ENCODE assay signal across 8 cellular contexts in genomic region chr9:94029932-94030317, GRCh38. TPM values are rescaled to one million over a fixed set of nuclear protein-coding genes. Genes with fewer than 3 reads are reported as not detected.
A peak's percentile ranks its signal among the peaks of the same experiment; 100 is the strongest.
DNase-seq lines count a peak whose midpoint lies in the region; ATAC-seq and TF ChIP-seq lines count a peak whose summit lies in the region.

No MANE protein-coding gene starts in this region.

- no peak overlapping the region for H3K27ac Mint-ChIP-seq in endothelial cell (ENCODE audit: unreplicated experiment)
- peak overlapping the region; percentile 96 for H3K27ac Mint-ChIP-seq in osteocyte (ENCODE audit: unreplicated experiment)

- H3K27me3 Mint-ChIP-seq in endothelial cell (ENCODE audit: unreplicated experiment): peaks cover 6% of the 10 kb centered on the region
- H3K27me3 Mint-ChIP-seq in osteocyte (ENCODE audit: unreplicated experiment): no peaks in the 10 kb centered on the region

- H4K20me1 ChIP-seq in DND-41 (ENCODE audit: insufficient read depth, low read length): no peaks in the 10 kb centered on the region
- H4K20me1 ChIP-seq in OCI-LY1 (ENCODE audit: insufficient read depth, low read length): no peaks in the 10 kb centered on the region

- TF ChIP-seq CTCF in DND-41 (IDR thresholded peaks at IDR 0.05; ENCODE audit: borderline replicate concordance, extremely low read depth, low read length, poor library complexity, severe bottlenecking) (no peak), OCI-LY1 (IDR thresholded peaks at IDR 0.05; ENCODE audit: low read length) (no peak), endothelial cell (IDR thresholded peaks at IDR 0.05; ENCODE audit: unreplicated experiment) (no peak), osteocyte (IDR thresholded peaks at IDR 0.05) (no peak)

- H3K4me3 Mint-ChIP-seq in endothelial cell (ENCODE audit: unreplicated experiment) (peak overlapping the region; percentile 99), osteocyte (ENCODE audit: unreplicated experiment) (peak overlapping the region; percentile 100)

- peaks cover 32% of the 10 kb centered on the region for H3K4me1 ChIP-seq in DND-41 (ENCODE audit: insufficient read depth, low read length)
- peaks cover 14% of the 10 kb centered on the region for H3K4me1 ChIP-seq in OCI-LY1 (ENCODE audit: insufficient read depth, low read length, severe bottlenecking)

- H3K27ac ChIP-seq in DND-41 (ENCODE audit: low read length) (peak overlapping the region; percentile 88), OCI-LY1 (ENCODE audit: low read depth, low read length, poor library complexity, severe bottlenecking) (no peak overlapping the region)

- ATAC-seq in DND-41 (ENCODE audit: insufficient read depth, low read depth): no peak
- no peak for ATAC-seq in GM19452 (IDR thresholded peaks at IDR 0.05; ENCODE audit: unreplicated experiment)

- peaks cover 15% of the 10 kb centered on the region for H3K4me1 Mint-ChIP-seq in endothelial cell (ENCODE audit: unreplicated experiment)
- peaks cover 29% of the 10 kb centered on the region for H3K4me1 Mint-ChIP-seq in osteocyte (ENCODE audit: unreplicated experiment)

- H3K9ac ChIP-seq in DND-41 (ENCODE audit: low read depth, low read length): peak overlapping the region; percentile 81
- H3K9ac ChIP-seq in OCI-LY1 (ENCODE audit: low read length): peak overlapping the region; percentile 63

- H3K9me3 Mint-ChIP-seq in endothelial cell (ENCODE audit: unreplicated experiment) (peaks cover 6% of the 10 kb centered on the region), osteocyte (ENCODE audit: unreplicated experiment) (peaks cover 5% of the 10 kb centered on the region)

- DNase-seq in DND-41: no peak
- no peak for DNase-seq in endothelial cell (ENCODE audit: low spot score)
- DNase-seq in osteocyte (ENCODE audit: extremely low spot score, unreplicated experiment): no peak
- DNase-seq in NCI-H128 (lab: John Stamatoyannopoulos, UW; ENCODE audit: unreplicated experiment): no peak
- no peak for DNase-seq in G401 (ENCODE audit: low spot score)
- no peak for DNase-seq in foreskin melanocyte

- H3K4me2 ChIP-seq in DND-41 (ENCODE audit: insufficient read depth, low read length) (peak overlapping the region; percentile 63), OCI-LY1 (ENCODE audit: low read length) (peak overlapping the region; percentile 87)

- H3K27me3 ChIP-seq in DND-41 (ENCODE audit: insufficient read depth, low read length, poor library complexity) (no peaks in the 10 kb centered on the region), OCI-LY1 (ENCODE audit: insufficient read depth, low read length) (0 out of 2 replicates have a peak, but pooled peaks cover 3% of the 10 kb centered on the region)

- H3K4me3 ChIP-seq in DND-41 (ENCODE audit: low read depth in 1 of 2, low read length in 2 of 2) (peak overlapping the region; percentile 61 to 90), OCI-LY1 (ENCODE audit: low read depth, low read length, poor library complexity, severe bottlenecking) (peak overlapping the region; percentile 74)

- H3K9me3 ChIP-seq in DND-41 (ENCODE audit: insufficient read depth, low read length, severe bottlenecking): no peaks in the 10 kb centered on the region
- H3K9me3 ChIP-seq in OCI-LY1 (ENCODE audit: low read length): no peaks in the 10 kb centered on the region

- H3K36me3 ChIP-seq in DND-41 (ENCODE audit: insufficient read depth, low read length) (no peaks in the 10 kb centered on the region; the same call in 1 of the 2 replicates), OCI-LY1 (ENCODE audit: insufficient read depth, low read length) (no peaks in the 10 kb centered on the region)

- H3K36me3 Mint-ChIP-seq in endothelial cell (ENCODE audit: low read depth, unreplicated experiment) (peaks cover 10% of the 10 kb centered on the region), osteocyte (ENCODE audit: unreplicated experiment) (no peaks in the 10 kb centered on the region)

- H3K79me2 ChIP-seq in DND-41 (ENCODE audit: insufficient read depth, low read length) (peaks cover 28% of the 10 kb centered on the region), OCI-LY1 (ENCODE audit: insufficient read depth, low read length) (no peaks in the 10 kb centered on the region)

- H3K9me2 ChIP-seq in OCI-LY1 (ENCODE audit: low read depth, low read length): no peaks in the 10 kb centered on the region

- no peaks in the 10 kb centered on the region for H3F3A ChIP-seq in OCI-LY1 (ENCODE audit: insufficient read depth, low read length)

- in situ Hi-C loops in G401 (cut with HindIII; ENCODE audit: low sequenced_read_pairs): no loop called here

- peak overlapping the region; percentile 91 for H2AFZ ChIP-seq in DND-41 (ENCODE audit: low read depth, low read length)
- 0 out of 2 replicates have a peak overlapping the region, but pooled peaks have one; percentile 25 for H2AFZ ChIP-seq in OCI-LY1 (ENCODE audit: low read length)

RNA-seq across cellular contexts. Expression of gene PTPDC1, which starts 54.3 kb away (rescaled TPM):
- total RNA-seq in endothelial cell (ENCODE audit: unreplicated experiment) (7.4 TPM), osteocyte (9.9 and 11.5 TPM in 2 replicates)
- total RNA-seq in G401 (2014; rRNA removed; shearing (Covaris generic)): 4.1 and 5.4 TPM in 2 replicates
